Comparison of ENCODE assay signal across 10 cellular contexts in genomic region chr3:160450846-160451245, GRCh38. TPM values are rescaled to one million over a fixed set of nuclear protein-coding genes. Genes with fewer than 3 reads are reported as not detected.
DNase-seq lines count a peak whose midpoint lies in the region; ATAC-seq and TF ChIP-seq lines count a peak whose summit lies in the region.
"Had no signal": no experiment of that assay in that cellular context is flagged by ENCODE, and none has a peak within 500 bp of the region (broad histone marks: within the 10 kb centered on the region; RNA-seq: fewer than 3 reads in every experiment).

No MANE protein-coding gene starts in this region.

- H3K9me3 ChIP-seq in CD8-positive, alpha-beta memory T cell (ENCODE audit: low read length), result no peaks in the 10 kb centered on the region
- H3K9me3 ChIP-seq in naive thymus-derived CD4-positive, alpha-beta T cell (ENCODE audit: control insufficient read depth in 2 of 3, low read length in 3 of 3), result no peaks in the 10 kb centered on the region

- peak overlapping the region; percentile 6 to 98 (median 97) for H3K4me3 Mint-ChIP-seq in CD8-positive, alpha-beta memory T cell
- peak overlapping the region in 9 of 10 donors; percentile 92 to 100 (median 97) for H3K4me3 Mint-ChIP-seq in naive thymus-derived CD4-positive, alpha-beta T cell

- H3K27ac ChIP-seq in CD8-positive, alpha-beta memory T cell (ENCODE audit: low read depth, low read length), result peak overlapping the region; percentile 87
- H3K27ac ChIP-seq in naive thymus-derived CD4-positive, alpha-beta T cell (ENCODE audit: low read depth, low read length), result no peak overlapping the region
- no peak overlapping the region for H3K27ac ChIP-seq in caudate nucleus (ENCODE audit: low read depth, low read length)

- H3K27me3 Mint-ChIP-seq in CD8-positive, alpha-beta memory T cell, result no peaks in the 10 kb centered on the region
- peaks cover 0 to 10% (median 0%) of the 10 kb centered on the region in 5 donors for H3K27me3 Mint-ChIP-seq in naive thymus-derived CD4-positive, alpha-beta T cell

- intact Hi-C loops in naive thymus-derived CD4-positive, alpha-beta T cell (cut with micrococcal nuclease), result no loop called here

- H3K4me1 Mint-ChIP-seq in CD8-positive, alpha-beta memory T cell, result peaks cover 28 to 46% (median 45%) of the 10 kb centered on the region in 3 donors
- peaks cover 7 to 46% (median 40%) of the 10 kb centered on the region in 7 donors for H3K4me1 Mint-ChIP-seq in naive thymus-derived CD4-positive, alpha-beta T cell

- no peaks in the 10 kb centered on the region for H3K36me3 ChIP-seq in CD8-positive, alpha-beta memory T cell (ENCODE audit: insufficient read depth, low read length)
- no peaks in the 10 kb centered on the region for H3K36me3 ChIP-seq in naive thymus-derived CD4-positive, alpha-beta T cell (ENCODE audit: control insufficient read depth in 2 of 3, insufficient read depth in 3 of 3, low read length in 3 of 3)

- CTCF ChIA-PET in CD8-positive, alpha-beta memory T cell (lab: Charles Lee), result interaction anchor here (1.5 to 1.8 kb wide), 3 partner anchors 8 to 43 kb away, joined by 3 to 8 read pairs (median 7); no protein-coding TSS in a partner anchor
- CTCF ChIA-PET in naive thymus-derived CD4-positive, alpha-beta T cell (lab: Charles Lee), result no interaction called here

- H3K4me3 ChIP-seq in CD8-positive, alpha-beta memory T cell (ENCODE audit: low read length), result no peak overlapping the region
- H3K4me3 ChIP-seq in cardiac fibroblast (replicated peaks in 1 of 2; ENCODE audit: low read depth in 2 of 2, low read length in 2 of 2), result peak overlapping the region in 1 of 2 donors; percentile 88
- H3K4me3 ChIP-seq in naive thymus-derived CD4-positive, alpha-beta T cell (ENCODE audit: low read length), result no peak overlapping the region

- no peaks in the 10 kb centered on the region for H3K27me3 ChIP-seq in CD8-positive, alpha-beta memory T cell (ENCODE audit: insufficient read depth, low read length, poor library complexity, severe bottlenecking)
- H3K27me3 ChIP-seq in naive thymus-derived CD4-positive, alpha-beta T cell (ENCODE audit: control insufficient read depth in 2 of 2, insufficient read depth in 2 of 2, low read length in 2 of 2), result no peaks in the 10 kb centered on the region

- POLR2A ChIA-PET in CD8-positive, alpha-beta memory T cell (lab: Charles Lee), result no interaction called here
- POLR2A ChIA-PET in naive thymus-derived CD4-positive, alpha-beta T cell (lab: Charles Lee), result interaction anchor here (1.2 to 2.0 kb wide), 2 partner anchors 115 to 117 kb away, joined by 3 to 7 read pairs; partner anchors contain the start of gene KPNA4

- ATAC-seq in naive thymus-derived CD4-positive, alpha-beta T cell, result no peak
- ATAC-seq in HG03159 (IDR thresholded peaks at IDR 0.05; ENCODE audit: unreplicated experiment) (no peak), HG02798 (IDR thresholded peaks at IDR 0.05; ENCODE audit: poor library complexity, unreplicated experiment) (no peak)

- H3K36me3 Mint-ChIP-seq in CD8-positive, alpha-beta memory T cell, result peaks cover 0 to 13% (median 4%) of the 10 kb centered on the region in 3 donors
- peaks cover 0 to 17% (median 0%) of the 10 kb centered on the region in 5 donors for H3K36me3 Mint-ChIP-seq in naive thymus-derived CD4-positive, alpha-beta T cell

- peaks cover 18% of the 10 kb centered on the region for H3K4me1 ChIP-seq in CD8-positive, alpha-beta memory T cell (ENCODE audit: insufficient read depth, low read length)
- peaks cover 10 to 14% of the 10 kb centered on the region in 2 donors for H3K4me1 ChIP-seq in naive thymus-derived CD4-positive, alpha-beta T cell (ENCODE audit: control insufficient read depth in 2 of 2, insufficient read depth in 2 of 2, low read length in 2 of 2)

- no peak for DNase-seq in CD8-positive, alpha-beta memory T cell
- DNase-seq in LHCN-M2 (ENCODE audit: low read depth) (peak; percentile 85), cardiac fibroblast (ENCODE audit: low read depth in 2 of 2) (peak; percentile 76 to 90), caudate nucleus (lab: John Stamatoyannopoulos, UW) (no peak), NCI-H2029 treated with DMSO at 0.1 percent for 48 hours (lab: John Stamatoyannopoulos, UW) (no peak)
- DNase-seq in naive thymus-derived CD4-positive, alpha-beta T cell, result no peak
- DNase-seq: kidney, NCI-H446 treated with DMSO at 0.1 percent for 48 hours had no signal

- no peaks in the 10 kb centered on the region for H3K9me3 Mint-ChIP-seq in CD8-positive, alpha-beta memory T cell
- H3K9me3 Mint-ChIP-seq in naive thymus-derived CD4-positive, alpha-beta T cell, result peaks cover 0 to 3% (median 0%) of the 10 kb centered on the region in 11 donors

- H3K27ac Mint-ChIP-seq in CD8-positive, alpha-beta memory T cell, result peak overlapping the region in 5 of 8 donors; percentile 39 to 99 (median 85)
- H3K27ac Mint-ChIP-seq in naive thymus-derived CD4-positive, alpha-beta T cell, result peak overlapping the region in 6 of 9 donors; percentile 41 to 96 (median 90)

- peak; percentile 21 for TF ChIP-seq CTCF in cardiac fibroblast (IDR thresholded peaks at IDR 0.05; ENCODE audit: low read depth, low read length)

RNA-seq across cellular contexts. Expression of gene TRIM59, which starts 1.3 kb away (rescaled TPM):
- 10 to 100 TPM; 30.7 to 31.4 TPM for total RNA-seq in CD8-positive, alpha-beta memory T cell
- polyA plus RNA-seq in CD8-positive, alpha-beta memory T cell, result 25.1 TPM
- 33.0 and 45.5 TPM in 2 replicates for total RNA-seq in LHCN-M2 (2014; rRNA removed)
- polyA plus RNA-seq in LHCN-M2 (2012), result 11.2 TPM
- 10 to 100 TPM in 4 of 5 experiments, 1 to 10 TPM in 1; 9.8 to 49.2 (median 17.5) TPM for total RNA-seq in naive thymus-derived CD4-positive, alpha-beta T cell
- polyA plus RNA-seq in naive thymus-derived CD4-positive, alpha-beta T cell, result 10 to 100 TPM; 16.6 to 35.6 TPM

RNA-seq across cellular contexts. Expression of gene SMC4, which starts 51.4 kb away (rescaled TPM):
- 100 to 1,000 TPM; 120 to 123 TPM for total RNA-seq in CD8-positive, alpha-beta memory T cell
- 45.0 TPM for polyA plus RNA-seq in CD8-positive, alpha-beta memory T cell
- 130 and 186 TPM in 2 replicates for total RNA-seq in LHCN-M2 (2014; rRNA removed)
- 27.8 TPM for polyA plus RNA-seq in LHCN-M2 (2012)
- 100 to 1,000 TPM in 1 of 5 experiments, 10 to 100 TPM in 4; 37.4 to 185 (median 47.9) TPM for total RNA-seq in naive thymus-derived CD4-positive, alpha-beta T cell
- polyA plus RNA-seq in naive thymus-derived CD4-positive, alpha-beta T cell, result 10 to 100 TPM; 30.1 to 36.2 TPM

RNA-seq across cellular contexts. Expression of gene IFT80, which starts 51.8 kb away (rescaled TPM):
- total RNA-seq in CD8-positive, alpha-beta memory T cell, result 10 to 100 TPM in 1 of 2 experiments, 1 to 10 TPM in 1; 9.4 to 12.9 TPM
- 3.0 TPM for polyA plus RNA-seq in CD8-positive, alpha-beta memory T cell
- total RNA-seq in LHCN-M2 (2014; rRNA removed), result 30.7 and 48.6 TPM in 2 replicates
- polyA plus RNA-seq in LHCN-M2 (2012), result 6.7 TPM
- 10 to 100 TPM; 19.6 to 36.2 (median 30.4) TPM for total RNA-seq in naive thymus-derived CD4-positive, alpha-beta T cell
- polyA plus RNA-seq in naive thymus-derived CD4-positive, alpha-beta T cell, result 10 to 100 TPM in 1 of 2 donors, 1 to 10 TPM in 1; 6.3 to 10.4 TPM

Comparison
In these comparisons a context has a peak if more than half of its experiments do, and no peak if none do; other contexts are left out.
1. DNase-seq: peak in LHCN-M2 (single experiment) and cardiac fibroblast (2 of 2); none in CD8-positive, alpha-beta memory T cell (0 of 5), naive thymus-derived CD4-positive, alpha-beta T cell (0 of 9), caudate nucleus (0 of 61) and NCI-H2029 treated with DMSO at 0.1 percent for 48 hours (single experiment).